ENCODE assay signal across 1 cellular context in the genomic region with DNA sequence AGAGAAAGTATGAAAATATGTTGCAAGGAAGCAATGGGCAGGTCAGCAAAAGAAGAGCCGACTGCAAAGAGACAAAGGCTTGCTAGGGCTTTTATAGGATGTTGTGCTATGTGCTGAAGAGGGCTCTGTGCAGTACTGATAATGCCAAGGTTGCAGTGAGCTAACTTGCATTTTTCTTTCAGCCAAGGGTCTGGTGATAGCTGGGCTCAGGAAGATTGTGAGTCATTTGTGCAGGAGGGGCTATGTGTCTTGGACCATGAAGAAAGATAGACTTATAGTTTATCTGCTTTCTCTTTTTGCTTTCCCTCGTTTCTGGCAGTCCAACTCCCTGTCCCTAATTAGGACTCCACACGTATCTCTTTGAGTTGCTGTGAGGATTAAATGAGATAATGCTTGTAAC.
TF ChIP-seq lines count a peak whose summit lies in the region.

No MANE protein-coding gene starts in this region.

TF ChIP-seq in IMR-90, 13 proteins besides CTCF, POLR2A, EP300 and RAD21 (continued from another document):
- TF ChIP-seq MAZ (IDR thresholded peaks at IDR 0.05; ENCODE audit: borderline replicate concordance, low read depth, low read length) (no peak), RCOR1 (IDR thresholded peaks at IDR 0.05; ENCODE audit: insufficient replicate concordance, low read length) (no peak)
- TF ChIP-seq, protein P1, sequence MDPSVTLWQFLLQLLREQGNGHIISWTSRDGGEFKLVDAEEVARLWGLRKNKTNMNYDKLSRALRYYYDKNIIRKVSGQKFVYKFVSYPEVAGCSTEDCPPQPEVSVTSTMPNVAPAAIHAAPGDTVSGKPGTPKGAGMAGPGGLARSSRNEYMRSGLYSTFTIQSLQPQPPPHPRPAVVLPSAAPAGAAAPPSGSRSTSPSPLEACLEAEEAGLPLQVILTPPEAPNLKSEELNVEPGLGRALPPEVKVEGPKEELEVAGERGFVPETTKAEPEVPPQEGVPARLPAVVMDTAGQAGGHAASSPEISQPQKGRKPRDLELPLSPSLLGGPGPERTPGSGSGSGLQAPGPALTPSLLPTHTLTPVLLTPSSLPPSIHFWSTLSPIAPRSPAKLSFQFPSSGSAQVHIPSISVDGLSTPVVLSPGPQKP (IDR thresholded peaks at IDR 0.05; ENCODE audit: borderline replicate concordance, low read depth, low read length): no peak
